Comparison of ENCODE assay signal across 31 cellular contexts in genomic region chr1:109296782-109297181, GRCh38. TPM values are rescaled to one million over a fixed set of nuclear protein-coding genes. Genes with fewer than 3 reads are reported as not detected.
DNase-seq lines count a peak whose midpoint lies in the region; ATAC-seq lines count a peak whose summit lies in the region.
"Had no signal": no experiment of that assay in that cellular context is flagged by ENCODE, and none has a peak within 500 bp of the region (broad histone marks: within the 10 kb centered on the region; RNA-seq: fewer than 3 reads in every experiment).

No MANE protein-coding gene starts in this region.

- peak overlapping the region; percentile 95 for H3K27ac ChIP-seq in SJCRH30
- peak overlapping the region; percentile 99 for H3K27ac ChIP-seq in substantia nigra (ENCODE audit: low read depth, low read length, poor library complexity, severe bottlenecking)
- H3K27ac ChIP-seq: C4-2B, gastroesophageal sphincter, KMS-11, PC-9, upper lobe of right lung had no signal

- no peaks in the 10 kb centered on the region for H3K36me3 ChIP-seq in SJCRH30
- H3K36me3 ChIP-seq: gastroesophageal sphincter, upper lobe of right lung had no signal

- ATAC-seq in esophagus mucosa (peak; percentile 58), GM18868 (IDR thresholded peaks at IDR 0.05; ENCODE audit: unreplicated experiment) (no peak), HG03439 (IDR thresholded peaks at IDR 0.05; ENCODE audit: unreplicated experiment) (no peak)
- ATAC-seq: gastroesophageal sphincter; left cardiac atrium; SK-N-SH treated with all-trans-retinoic acid at 6 μM for 48 hours; stimulated activated memory B cell treated with anti-CD40 and anti-IgM and Interleukin-4, amounts not matched to agents 10 μg/mL and 1 μg/mL and 100 μg/mL, for 72 hours; upper lobe of right lung had no signal

- H3K4me3 ChIP-seq in SJCRH30 = no peak overlapping the region
- H3K4me3 ChIP-seq: gastroesophageal sphincter, lung, PC-9, upper lobe of right lung had no signal

- H3K27me3 ChIP-seq in SJCRH30 = no peaks in the 10 kb centered on the region
- H3K27me3 ChIP-seq: gastroesophageal sphincter, upper lobe of right lung had no signal

- no peaks in the 10 kb centered on the region for H3K9me3 ChIP-seq in SJCRH30 (replicated peaks)
- H3K9me3 ChIP-seq: Caco-2, gastroesophageal sphincter, upper lobe of right lung had no signal

- peaks cover 41% of the 10 kb centered on the region for H3K4me1 ChIP-seq in SJCRH30

- DNase-seq in NCI-H524 (lab: John Stamatoyannopoulos, UW) (peak; percentile 21 to 61), NCI-H524 treated with DMSO at 0.1 percent for 48 hours (lab: John Stamatoyannopoulos, UW) (no peak), SJCRH30 (peak; percentile 93 to 96), substantia nigra (lab: John Stamatoyannopoulos, UW) (no peak), islet precursor cell (no peak)
- DNase-seq: activated CD4-positive, alpha-beta memory T cell treated with anti-CD3 and anti-CD28 coated beads for 36 hours; activated CD4-positive, alpha-beta T cell treated with anti-CD3 and anti-CD28 coated beads for 1 hour; activated naive CD4-positive, alpha-beta T cell treated with Interleukin-2 at 50 U/mL for 16 hours; Caco-2; DMS79 treated with DMSO at 0.1 percent for 48 hours; GDM1; left cardiac atrium; MM.1S; NCI-H526; PC-9; stimulated activated CD4-positive, alpha-beta T cell treated with anti-CD3 and anti-CD28 coated beads, Interleukin-15, amount 100 ng/mL, for 24 hours; upper lobe of right lung had no signal

RNA-seq across cellular contexts. Expression of gene MYBPHL, which starts 10.0 kb away (rescaled TPM):
- 5.8 and 5.9 TPM in 2 replicates for total RNA-seq in SJCRH30 (2014; rRNA removed; shearing (Covaris generic))
- total RNA-seq in esophagus mucosa = 0.76 TPM
- total RNA-seq: A172; activated CD4-positive, alpha-beta memory T cell treated with anti-CD3 and anti-CD28 coated beads for 36 hours; Caco-2; fibroblast of lung; H4; osteoblast; PC-9; pulmonary artery endothelial cell had no signal

RNA-seq across cellular contexts. Expression of gene PSRC1, which starts 13.8 kb away (rescaled TPM):
- 67.5 and 73.2 TPM in 2 replicates for total RNA-seq in SJCRH30 (2014; rRNA removed; shearing (Covaris generic))
- total RNA-seq in esophagus mucosa = 10.9 TPM

RNA-seq across cellular contexts. Expression of gene CELSR2, which starts 47.4 kb away (rescaled TPM):
- total RNA-seq in SJCRH30 (2014; rRNA removed; shearing (Covaris generic)) = 2.6 and 4.0 TPM in 2 replicates
- total RNA-seq in esophagus mucosa = 41.6 TPM

Comparison
In these comparisons a context has a peak if more than half of its experiments do, and no peak if none do; other contexts are left out.
1. DNase-seq: peak in NCI-H524 (2 of 2) and SJCRH30 (2 of 2); none in NCI-H524 treated with DMSO at 0.1 percent for 48 hours (single experiment), substantia nigra (0 of 49) and islet precursor cell (single experiment).